ENCODE assay signal across 29 cellular contexts in genomic region chr3:26628915-26629314, GRCh38. TPM values are rescaled to one million over a fixed set of nuclear protein-coding genes. Genes with fewer than 3 reads are reported as not detected.
DNase-seq lines count a peak whose midpoint lies in the region; ATAC-seq, FAIRE-seq and TF ChIP-seq lines count a peak whose summit lies in the region.
"Had no signal": no experiment of that assay in that cellular context is flagged by ENCODE, and none has a peak within 500 bp of the region (broad histone marks: within the 10 kb centered on the region; RNA-seq: fewer than 3 reads in every experiment).

No MANE protein-coding gene starts in this region.

- no peaks in the 10 kb centered on the region for H3K4me1 ChIP-seq in astrocyte (ENCODE audit: insufficient read depth, low read length)
- no peaks in the 10 kb centered on the region for H3K4me1 ChIP-seq in K562 (replicated peaks in 1 of 2; ENCODE audit: control insufficient read depth in 2 of 2, insufficient read depth in 2 of 2, low read length in 2 of 2)
- H3K4me1 ChIP-seq in mesendoderm (ENCODE audit: control insufficient read depth, low read depth, low read length), result no peaks in the 10 kb centered on the region
- H3K4me1 ChIP-seq: BE2C had no signal

- no peak overlapping the region for H2BK5ac ChIP-seq in mesendoderm (ENCODE audit: low read length)

- no peak for ATAC-seq in K562
- ATAC-seq: GM12878 had no signal

- intact Hi-C loops in K562 (cut with micrococcal nuclease), result no loop called here

- no peak overlapping the region for H3K18ac ChIP-seq in mesendoderm (ENCODE audit: low read length)

- H3K4me3 ChIP-seq in astrocyte (ENCODE audit: insufficient read depth, low read depth, low read length) (no peak overlapping the region), K562 (no peak overlapping the region), mesendoderm (ENCODE audit: low read length) (no peak overlapping the region)
- H3K4me3 ChIP-seq: BLaER1, GM12878 had no signal

- H3K4me3 Mint-ChIP-seq in astrocyte (ENCODE audit: unreplicated experiment), result no peak overlapping the region
- H3K4me3 Mint-ChIP-seq: CD14-positive monocyte; CD4-positive, alpha-beta memory T cell; CD4-positive, CD25-positive, alpha-beta regulatory T cell; CD8-positive, alpha-beta memory T cell had no signal

- FAIRE-seq in astrocyte (lab: Jason Lieb, UNC), result no peak
- no peak for FAIRE-seq in K562 (lab: Jason Lieb, UNC)
- FAIRE-seq: GM12878, GM12892, GM18507 had no signal

- H3K4me2 ChIP-seq in astrocyte (ENCODE audit: low read length) (no peak overlapping the region), K562 (ENCODE audit: insufficient read depth, low read length) (no peak overlapping the region), mesendoderm (ENCODE audit: low read length) (no peak overlapping the region)
- H3K4me2 ChIP-seq: BLaER1 had no signal

- H3K27me3 ChIP-seq in astrocyte (ENCODE audit: insufficient read depth, low read length), result peaks cover 6% of the 10 kb centered on the region
- H3K27me3 ChIP-seq in K562 (ENCODE audit: control insufficient read depth in 2 of 2, insufficient read depth in 2 of 2, low read length in 2 of 2), result no peaks in the 10 kb centered on the region
- peaks cover 2% of the 10 kb centered on the region for H3K27me3 ChIP-seq in mesendoderm (ENCODE audit: insufficient read depth, low read length, poor library complexity)
- H3K27me3 ChIP-seq: BE2C had no signal

- no peak overlapping the region for H2BK120ac ChIP-seq in mesendoderm (ENCODE audit: low read depth, low read length)

- no peaks in the 10 kb centered on the region for H3K36me3 ChIP-seq in astrocyte (ENCODE audit: insufficient read depth, low read length)
- H3K36me3 ChIP-seq in K562 (ENCODE audit: control insufficient read depth, insufficient read depth, low read length), result no peaks in the 10 kb centered on the region
- H3K36me3 ChIP-seq in mesendoderm (ENCODE audit: control insufficient read depth, insufficient read depth, low read length), result no peaks in the 10 kb centered on the region
- H3K36me3 ChIP-seq: BE2C, BLaER1 had no signal

- peak overlapping the region; percentile 21 for H3K4ac ChIP-seq in mesendoderm (ENCODE audit: low read depth, low read length)

- no TSS peak for BruUV-seq in K562 (replicated peaks; lab: Mats Ljungman, UMichigan)

- no peak overlapping the region for H2BK15ac ChIP-seq in mesendoderm (replicated peaks; ENCODE audit: low read depth)

- no peak overlapping the region for H3K56ac ChIP-seq in mesendoderm (ENCODE audit: low read length)

- H3K79me2 ChIP-seq in astrocyte (ENCODE audit: insufficient read depth, low read length) (no peaks in the 10 kb centered on the region), K562 (ENCODE audit: control insufficient read depth, insufficient read depth, low read length) (no peaks in the 10 kb centered on the region), mesendoderm (ENCODE audit: control insufficient read depth, insufficient read depth, low read length) (no peaks in the 10 kb centered on the region)

- H3K9me1 ChIP-seq in K562 (ENCODE audit: control insufficient read depth, insufficient read depth, low read length), result no peaks in the 10 kb centered on the region

- no peak overlapping the region for H3K23ac ChIP-seq in mesendoderm (ENCODE audit: low read length)

- peaks cover 9% of the 10 kb centered on the region for H3K4me1 Mint-ChIP-seq in astrocyte (ENCODE audit: low read depth, unreplicated experiment)
- H3K4me1 Mint-ChIP-seq: CD14-positive monocyte; CD4-positive, alpha-beta memory T cell; CD4-positive, CD25-positive, alpha-beta regulatory T cell; CD8-positive, alpha-beta memory T cell had no signal

- TF ChIP-seq CTCF in astrocyte (IDR thresholded peaks at IDR 0.05; ENCODE audit: insufficient read depth, low read depth, low read length) (no peak), K562 (IDR thresholded peaks at IDR 0.05 in 2 of 3, conservative IDR thresholded peaks at IDR 0.05 in 1 of 3; ENCODE audit: insufficient read depth in 2 of 3, low read depth in 1 of 3, low read length in 3 of 3) (no peak)

- no peak overlapping the region for H4K5ac ChIP-seq in mesendoderm (ENCODE audit: low read length)

- H3K27ac ChIP-seq in astrocyte (ENCODE audit: low read depth, low read length), result no peak overlapping the region
- no peak overlapping the region for H3K27ac ChIP-seq in K562 (ENCODE audit: extremely low read depth, low read depth, low read length)
- no peak overlapping the region for H3K27ac ChIP-seq in mesendoderm (ENCODE audit: low read depth, low read length)
- H3K27ac ChIP-seq: BLaER1 had no signal

- no peaks in the 10 kb centered on the region for H3K36me3 Mint-ChIP-seq in astrocyte (ENCODE audit: low read depth, unreplicated experiment)
- H3K36me3 Mint-ChIP-seq: CD14-positive monocyte; CD4-positive, alpha-beta memory T cell; CD4-positive, CD25-positive, alpha-beta regulatory T cell; CD8-positive, alpha-beta memory T cell had no signal

- no peak overlapping the region for H4K8ac ChIP-seq in mesendoderm (ENCODE audit: low read depth, low read length)

- no peak overlapping the region for H2AK5ac ChIP-seq in mesendoderm (ENCODE audit: low read length)

- CTCF ChIA-PET in K562 (lab: Yijun Ruan, JAX; ENCODE audit: low intra/inter-chr PET ratio), result no interaction called here

- no peak overlapping the region for H2AFZ ChIP-seq in astrocyte (ENCODE audit: low read depth, low read length)
- H2AFZ ChIP-seq in K562 (ENCODE audit: low read depth, low read length), result no peak overlapping the region

- H4K20me1 ChIP-seq in astrocyte (ENCODE audit: insufficient read depth, low read length), result no peaks in the 10 kb centered on the region
- H4K20me1 ChIP-seq in K562 (replicated peaks; ENCODE audit: control insufficient read depth, insufficient read depth, low read length), result no peaks in the 10 kb centered on the region

- TF ChIP-seq RAD21 in K562 (CRISPR knock-in tag; conservative IDR thresholded peaks at IDR 0.05 in 1 of 2, IDR thresholded peaks at IDR 0.05 in 1 of 2), result no peak

- no peaks in the 10 kb centered on the region for H3K9me3 ChIP-seq in astrocyte (ENCODE audit: insufficient read depth, low read depth, low read length)
- no peaks in the 10 kb centered on the region for H3K9me3 ChIP-seq in K562 (replicated peaks; ENCODE audit: control insufficient read depth, insufficient read depth, low read depth, low read length)
- H3K9me3 ChIP-seq: BE2C had no signal

- TF ChIP-seq EP300 in K562 (IDR thresholded peaks at IDR 0.05; ENCODE audit: low read length), result no peak

- POLR2A ChIA-PET in K562 (lab: Yijun Ruan, JAX), result no interaction called here

- H3K27ac Mint-ChIP-seq in astrocyte (ENCODE audit: unreplicated experiment), result peak overlapping the region; percentile 29
- H3K27ac Mint-ChIP-seq: CD14-positive monocyte; CD4-positive, alpha-beta memory T cell; CD4-positive, CD25-positive, alpha-beta regulatory T cell; CD8-positive, alpha-beta memory T cell had no signal

- H3K79me1 ChIP-seq in mesendoderm (ENCODE audit: low read length), result no peaks in the 10 kb centered on the region

- H3K9me3 Mint-ChIP-seq in astrocyte (ENCODE audit: unreplicated experiment), result no peaks in the 10 kb centered on the region

- DNase-seq in astrocyte (ENCODE audit: low read depth), result no peak
- DNase-seq in K562 (ENCODE audit: extremely low read depth in 1 of 4, low spot score in 3 of 4), result no peak
- no peak for DNase-seq in mesendoderm
- DNase-seq in RKO (ENCODE audit: low spot score), result no peak
- no peak for DNase-seq in foreskin melanocyte
- no peak for DNase-seq in OCI-M2 (lab: John Stamatoyannopoulos, UW; ENCODE audit: unreplicated experiment)
- DNase-seq: 8988T; ACHN; BE2C; CD4-positive, alpha-beta memory T cell; CD4-positive, CD25-positive, alpha-beta regulatory T cell; CD8-positive, alpha-beta memory T cell; COR-L47; DMS 273 treated with DMSO at 0.1 percent for 48 hours; DMS153; DMS53; DMS79; DND-41; EL; GDM1 had no signal

- no peak overlapping the region for H3K9ac ChIP-seq in astrocyte (ENCODE audit: low read length)
- no peak overlapping the region for H3K9ac ChIP-seq in K562 (ENCODE audit: insufficient read depth in 1 of 2, low read depth in 2 of 2, low read length in 2 of 2)
- no peak overlapping the region for H3K9ac ChIP-seq in mesendoderm (ENCODE audit: low read length)
- H3K9ac ChIP-seq: BLaER1 had no signal

- TF ChIP-seq POLR2A in K562 (conservative IDR thresholded peaks at IDR 0.05), result no peak

- H3K27me3 Mint-ChIP-seq in astrocyte (ENCODE audit: low read depth, unreplicated experiment), result peaks cover 28% of the 10 kb centered on the region
- H3K27me3 Mint-ChIP-seq: CD4-positive, CD25-positive, alpha-beta regulatory T cell had no signal

- in situ Hi-C loops in K562 (cut with MboI), result no loop called here

- WGBS in K562 (ENCODE audit: insufficient coverage, low coverage, missing lambda C conversion rate), result no CpG with 5 or more reads among the region's 1 CpG
- no CpG with 5 or more reads among the region's 1 CpG for WGBS in mesendoderm (ENCODE audit: extremely low coverage, insufficient coverage, low lambda C conversion rate)

TF ChIP-seq in K562, 482 proteins besides CTCF, POLR2A, EP300 and RAD21 (continues in another document):
- TF ChIP-seq HNRNPK (IDR thresholded peaks at IDR 0.05; ENCODE audit: low read depth, low read length, poor library complexity, severe bottlenecking) (peak; percentile 84), BRCA1 (IDR thresholded peaks at IDR 0.05) (no peak), BRCA1 (CRISPR knock-in tag; IDR thresholded peaks at IDR 0.05) (no peak), PCBP1 (IDR thresholded peaks at IDR 0.05; ENCODE audit: low read depth, low read length, poor library complexity, severe bottlenecking) (peak; percentile 53), SUPT5H (IDR thresholded peaks at IDR 0.05) (no peak), SRF (CRISPR knock-in tag; IDR thresholded peaks at IDR 0.05) (no peak)

RNA-seq across cellular contexts. Expression of gene LRRC3B, which starts 6.3 kb away (rescaled TPM):
- 1.6 and 5.7 TPM in 2 replicates for total RNA-seq in astrocyte
- not detected in 2 replicates for total RNA-seq in K562 (2011; cell fraction: chromatin; rRNA removed; ENCODE audit: low replicate concordance)
- not detected in 2 replicates for total RNA-seq in K562 (2011; cell fraction: nucleolus; rRNA removed)
- total RNA-seq in K562 (2011; cell fraction: nucleoplasm; rRNA removed), result not detected in 2 replicates
- total RNA-seq in K562 (2014; rRNA removed), result not detected in 2 replicates
- total RNA-seq in K562 (2014; rRNA removed; fragmentation: Illumina TruSeq; extraction: Trizol), result not detected in 2 replicates
- under 0.01 TPM in 1 of 2 replicates, not detected in the other for total RNA-seq in K562 (2015; rRNA removed; fragmentation: Illumina TruSeq; extraction: Trizol)
- not detected in 2 replicates for total RNA-seq in K562 (2021)
- 0.33 TPM in 1 of 2 replicates, not detected in the other for polyA plus RNA-seq in K562 (2011; rRNA removed)
- polyA plus RNA-seq in K562 (2011; cell fraction: cytosol; rRNA removed), result 0.04 TPM in 1 of 2 replicates, not detected in the other
- 0.17 and 0.32 TPM in 2 replicates for polyA plus RNA-seq in K562 (2011; cell fraction: nucleus; rRNA removed)
- polyA plus RNA-seq in K562 (2012), result 0.01 and 0.04 TPM in 2 replicates
- not detected in 2 replicates for polyA plus RNA-seq in K562 (2014; fragmentation: Illumina TruSeq; extraction: Trizol)
- not detected for polyA plus RNA-seq in K562 (2014; fragmentation: Nextera tagmentation; extraction: Ambion mirVana)
- polyA plus RNA-seq in K562 (2014; rRNA removed), result not detected in 2 replicates
- polyA minus RNA-seq in K562 (2011; rRNA and poly(A)+ RNA removed), result 0.07 TPM in 1 of 2 replicates, not detected in the other
- polyA minus RNA-seq in K562 (2011; cell fraction: cytosol; rRNA and poly(A)+ RNA removed), result not detected in 2 replicates
- not detected in 2 replicates for polyA minus RNA-seq in K562 (2011; cell fraction: nucleus; rRNA and poly(A)+ RNA removed)
- polyA plus RNA-seq in mesendoderm (2013, experiment 1 of 2), result 0.62 TPM
- polyA plus RNA-seq in mesendoderm (2013, experiment 2 of 2), result 0.76 TPM
- total RNA-seq: A673; CD4-positive, alpha-beta memory T cell; CD4-positive, CD25-positive, alpha-beta regulatory T cell; CD8-positive, alpha-beta memory T cell; Daoy; G401; GM12878 had no signal
- polyA plus RNA-seq: AG04450; CD14-positive monocyte; CD4-positive, alpha-beta memory T cell; CD4-positive, CD25-positive, alpha-beta regulatory T cell; CD8-positive, alpha-beta memory T cell; GM12878 had no signal
